ENCODE assay signal across 10 cellular contexts in the genomic region with DNA sequence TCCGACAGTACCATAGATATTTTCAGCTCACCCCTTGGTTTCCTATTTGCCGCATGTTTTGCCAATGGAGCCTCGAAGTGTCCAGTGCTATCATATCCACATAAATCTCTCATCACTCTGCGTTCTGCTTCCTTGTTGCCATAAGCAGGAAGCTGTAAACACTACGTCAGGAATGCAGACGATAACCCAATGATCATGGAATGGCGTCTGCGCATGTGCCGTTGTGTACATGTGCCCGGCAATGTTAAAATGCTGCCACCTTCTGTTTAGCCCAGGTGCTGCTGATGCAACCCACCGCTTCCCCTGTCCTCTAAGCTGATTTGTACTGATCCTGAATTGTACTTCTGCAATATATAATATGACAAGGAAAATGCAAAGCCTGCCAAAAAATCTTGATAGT.
A peak's percentile ranks its signal among the peaks of the same experiment; 100 is the strongest.
DNase-seq lines count a peak whose midpoint lies in the region; ATAC-seq and TF ChIP-seq lines count a peak whose summit lies in the region.
"Had no signal": no experiment of that assay in that cellular context is flagged by ENCODE, and none has a peak within 500 bp of the region (broad histone marks: within the 10 kb centered on the region; RNA-seq: fewer than 3 reads in every experiment).

No MANE protein-coding gene starts in this region.

- no peaks in the 10 kb centered on the region for H3K9me3 Mint-ChIP-seq in nephron
- no peaks in the 10 kb centered on the region for H3K9me3 Mint-ChIP-seq in activated CD8-positive, alpha-beta T cell treated with anti-CD3 and anti-CD28 coated beads for 36 hours

- POLR2A ChIA-PET in activated CD8-positive, alpha-beta T cell treated with anti-CD3 and anti-CD28 coated beads for 36 hours (lab: Charles Lee), result no interaction called here

- CTCF ChIA-PET in activated CD8-positive, alpha-beta T cell treated with anti-CD3 and anti-CD28 coated beads for 36 hours (lab: Charles Lee), result no interaction called here

- no peaks in the 10 kb centered on the region for H3K9me3 ChIP-seq in HAP-1

- no peak for TF ChIP-seq POLR2A in NB4 (IDR thresholded peaks at IDR 0.05; ENCODE audit: extremely low read depth, insufficient read length)

- H3K4me1 Mint-ChIP-seq in nephron, result peaks cover 46% of the 10 kb centered on the region
- H3K4me1 Mint-ChIP-seq in activated CD8-positive, alpha-beta T cell treated with anti-CD3 and anti-CD28 coated beads for 36 hours (ENCODE audit: low read depth), result no peaks in the 10 kb centered on the region

- no peaks in the 10 kb centered on the region for H3K36me3 ChIP-seq in HAP-1 (replicated peaks)

- intact Hi-C loops in activated CD8-positive, alpha-beta T cell treated with anti-CD3 and anti-CD28 coated beads for 36 hours (cut with micrococcal nuclease), result no loop called here

- DNase-seq in EL (peak; percentile 81), NB4 (ENCODE audit: low read depth) (peak; percentile 12), SK-N-DZ (ENCODE audit: low spot score) (peak; percentile 16), HAP-1 (ENCODE audit: low spot score in 2 of 2) (no peak)
- no peak for DNase-seq in activated CD8-positive, alpha-beta T cell treated with anti-CD3 and anti-CD28 coated beads for 36 hours
- DNase-seq: activated CD4-positive, alpha-beta T cell treated with anti-CD3 and anti-CD28 coated beads for 4 hours; effector memory CD8-positive, alpha-beta T cell had no signal

- no peak for ATAC-seq in activated CD8-positive, alpha-beta T cell treated with anti-CD3 and anti-CD28 coated beads for 36 hours
- ATAC-seq in GM19023 (IDR thresholded peaks at IDR 0.05; ENCODE audit: unreplicated experiment), result no peak
- ATAC-seq: effector memory CD8-positive, alpha-beta T cell had no signal

- H3K4me3 Mint-ChIP-seq in nephron, result no peak overlapping the region
- H3K4me3 Mint-ChIP-seq in activated CD8-positive, alpha-beta T cell treated with anti-CD3 and anti-CD28 coated beads for 36 hours, result no peak overlapping the region
- H3K4me3 Mint-ChIP-seq: effector memory CD8-positive, alpha-beta T cell had no signal

- in situ Hi-C loops in HAP-1 (cut with MboI; ENCODE audit: low sequenced_read_pairs), result no loop called here

- H3K27me3 ChIP-seq in HAP-1 (ENCODE audit: low read depth), result no peaks in the 10 kb centered on the region

- H3K4me3 ChIP-seq in NB4 (ENCODE audit: low read depth, low read length), result no peak overlapping the region
- no peak overlapping the region for H3K4me3 ChIP-seq in HAP-1
- H3K4me3 ChIP-seq: skin epidermis had no signal

- peak overlapping the region; percentile 16 to 74 (median 30) for H3K27ac Mint-ChIP-seq in nephron
- no peak overlapping the region for H3K27ac Mint-ChIP-seq in activated CD8-positive, alpha-beta T cell treated with anti-CD3 and anti-CD28 coated beads for 36 hours
- H3K27ac Mint-ChIP-seq: effector memory CD8-positive, alpha-beta T cell had no signal

- peaks cover 27% of the 10 kb centered on the region for H3K4me1 ChIP-seq in HAP-1

- TF ChIP-seq CTCF in NB4 (IDR thresholded peaks at IDR 0.05; ENCODE audit: low read depth, low read length) (no peak), nephron (IDR thresholded peaks at IDR 0.05; ENCODE audit: unreplicated experiment in 3 of 3) (no peak)
- no peak for TF ChIP-seq CTCF in activated CD8-positive, alpha-beta T cell treated with anti-CD3 and anti-CD28 coated beads for 36 hours (IDR thresholded peaks at IDR 0.05)

- no peaks in the 10 kb centered on the region for H3K36me3 Mint-ChIP-seq in nephron (ENCODE audit: low read depth)
- no peaks in the 10 kb centered on the region for H3K36me3 Mint-ChIP-seq in activated CD8-positive, alpha-beta T cell treated with anti-CD3 and anti-CD28 coated beads for 36 hours (ENCODE audit: low read depth)

- no peaks in the 10 kb centered on the region for H3K27me3 Mint-ChIP-seq in nephron (ENCODE audit: low read depth)
- no peaks in the 10 kb centered on the region for H3K27me3 Mint-ChIP-seq in activated CD8-positive, alpha-beta T cell treated with anti-CD3 and anti-CD28 coated beads for 36 hours
- H3K27me3 Mint-ChIP-seq: effector memory CD8-positive, alpha-beta T cell had no signal

Comparison
In these comparisons a context has a peak if more than half of its experiments do, and no peak if none do; other contexts are left out.
1. DNase-seq: peak in EL (single experiment), NB4 (single experiment) and SK-N-DZ (single experiment); none in activated CD8-positive, alpha-beta T cell treated with anti-CD3 and anti-CD28 coated beads for 36 hours (single experiment) and HAP-1 (0 of 2).